In the genomic region with DNA sequence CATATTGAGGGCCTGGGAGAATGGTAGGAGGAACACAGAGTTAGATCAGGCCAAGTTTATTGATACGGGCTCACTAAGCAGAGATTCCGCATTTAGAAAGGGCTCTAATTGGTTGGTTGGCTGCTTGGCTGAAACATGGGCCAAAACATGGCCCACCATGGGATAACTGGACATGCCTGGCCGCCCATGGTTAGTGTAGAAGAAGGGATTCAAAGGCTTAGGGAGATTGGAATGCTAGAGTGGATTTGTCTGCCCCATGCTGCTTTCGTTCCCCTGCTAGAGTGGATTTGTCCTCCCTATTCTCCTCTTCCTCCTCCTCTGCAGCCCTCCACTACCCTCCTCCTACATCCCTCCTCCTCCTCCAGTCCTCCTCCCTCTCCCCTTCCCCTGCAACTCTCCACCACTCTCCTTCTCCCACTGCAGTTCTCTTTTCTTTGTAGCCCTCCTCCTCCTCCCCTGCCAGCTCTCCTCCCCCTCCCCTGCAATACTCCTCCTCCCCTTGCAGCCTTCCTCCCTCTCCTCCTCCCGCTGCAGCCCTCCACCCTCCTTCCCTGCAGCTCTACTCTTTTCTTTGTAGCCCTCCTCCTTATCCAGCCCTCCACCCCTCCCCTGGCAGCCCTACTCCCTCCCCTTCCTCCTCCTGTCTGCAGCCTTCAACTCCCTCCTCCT, we compare ENCODE assay signal across 23 cellular contexts. TPM values are rescaled to one million over a fixed set of nuclear protein-coding genes. Genes with fewer than 3 reads are reported as not detected.
DNase-seq lines count a peak whose midpoint lies in the region; ATAC-seq, FAIRE-seq and TF ChIP-seq lines count a peak whose summit lies in the region.
"Had no signal": no experiment of that assay in that cellular context is flagged by ENCODE, and none has a peak within 500 bp of the region (broad histone marks: within the 10 kb centered on the region; RNA-seq: fewer than 3 reads in every experiment).

No MANE protein-coding gene starts in this region.

- H3K4me2 ChIP-seq in HepG2 (ENCODE audit: low read depth, low read length), result no peak overlapping the region
- H3K4me2 ChIP-seq: A549 had no signal

- H3K27me3 Mint-ChIP-seq in activated T-helper 17 cell treated with anti-CD3 and anti-CD28 coated beads, Interleukin-2, amount 50 U/mL, for 72 hours, result no peaks in the 10 kb centered on the region

- DNase-seq in H7 (peak; percentile 62), HepG2 (ENCODE audit: low spot score) (no peak), posterior vena cava (ENCODE audit: low spot score) (peak; percentile 16), SK-N-DZ (ENCODE audit: low spot score) (no peak), AML-193 (lab: John Stamatoyannopoulos, UW) (no peak)
- DNase-seq in stimulated activated CD4-positive, alpha-beta T cell treated with anti-CD3 and anti-CD28 coated beads, Interleukin-2, amount 100 ng/mL, for 48 hours, result no peak
- DNase-seq: C1 segment of cervical spinal cord; GDM1; KG1; NCI-H1436; NCI-H2029; NCI-H2171; NCI-H446; NCI-H69; NK-92 treated with Interleukin-12 subunit alpha and Interleukin-12 subunit beta, amount 100 ng/mL, for 24 hours; SHP77 had no signal

- H3K36me3 Mint-ChIP-seq in activated T-helper 17 cell treated with anti-CD3 and anti-CD28 coated beads, Interleukin-2, amount 50 U/mL, for 72 hours (ENCODE audit: low read depth), result peaks cover 6% of the 10 kb centered on the region

- peaks cover 9% of the 10 kb centered on the region; the same call in 1 of the 2 replicates for H4K20me1 ChIP-seq in HepG2 (ENCODE audit: insufficient read depth, low read length)

- intact Hi-C loops in HepG2 (cut with micrococcal nuclease; ENCODE audit: unreplicated experiment), result no loop called here
- intact Hi-C loops in posterior vena cava (cut with DNase I), result loop anchor here in 1 of 2 donors (1.0 kb wide), 1 partner anchor 64 kb away; no protein-coding TSS in a partner anchor

- POLR2A ChIA-PET in HepG2 (lab: Yijun Ruan, JAX), result no interaction called here

- no peak overlapping the region for H2AFZ ChIP-seq in HepG2 (ENCODE audit: low read length)

- no peak for TF ChIP-seq RAD21 in HepG2 (CRISPR knock-in tag; IDR thresholded peaks at IDR 0.05)

- no peak for FAIRE-seq in HepG2 (lab: Jason Lieb, UNC)
- FAIRE-seq: A549, GM12878, GM18507 had no signal

- peak overlapping the region; percentile 9 for H3K27ac Mint-ChIP-seq in activated T-helper 17 cell treated with anti-CD3 and anti-CD28 coated beads, Interleukin-2, amount 50 U/mL, for 72 hours

- no peak for ATAC-seq in activated T-helper 17 cell treated with anti-CD3 and anti-CD28 coated beads, Interleukin-2, amount 50 U/mL, for 72 hours (replicated peaks)
- ATAC-seq in HepG2 (no peak), GM18909 (IDR thresholded peaks at IDR 0.05; ENCODE audit: poor library complexity, unreplicated experiment) (no peak)
- ATAC-seq: GM12878 had no signal

- no peak overlapping the region for H3K9ac ChIP-seq in HepG2 (ENCODE audit: insufficient read depth, low read depth, low read length)

- TF ChIP-seq EP300 in HepG2 (IDR thresholded peaks at IDR 0.05; ENCODE audit: low read depth in 2 of 2, low read length in 2 of 2) (no peak), HepG2 (CRISPR knock-in tag; IDR thresholded peaks at IDR 0.05; ENCODE audit: borderline replicate concordance) (no peak)

- no peaks in the 10 kb centered on the region for H3K79me2 ChIP-seq in HepG2 (ENCODE audit: insufficient read depth, low read length)

- no peak overlapping the region for H3K27ac ChIP-seq in HepG2 (ENCODE audit: extremely low read length, insufficient read depth, low read length)
- H3K27ac ChIP-seq: A549 had no signal

- WGBS in HepG2 (ENCODE audit: low lambda C conversion rate), result 93% methylated on average over 5 of the region's 5 CpGs

- H3K9me3 Mint-ChIP-seq in activated T-helper 17 cell treated with anti-CD3 and anti-CD28 coated beads, Interleukin-2, amount 50 U/mL, for 72 hours, result no peaks in the 10 kb centered on the region

- peaks cover 8% of the 10 kb centered on the region for H3K4me1 ChIP-seq in HepG2 (ENCODE audit: insufficient read depth, low read length)
- H3K4me1 ChIP-seq: A549, HAP-1 had no signal

- H3K36me3 ChIP-seq in H7 (replicated peaks; ENCODE audit: control insufficient read depth, insufficient read depth, low read length), result no peaks in the 10 kb centered on the region; the same call in 1 of the 2 replicates
- peaks cover 8 to 23% of the 10 kb centered on the region in 2 experiments; a peak in 4 of 5 replicates for H3K36me3 ChIP-seq in HepG2 (replicated peaks in 1 of 2; ENCODE audit: control insufficient read depth in 1 of 2, insufficient read depth in 2 of 2, low read length in 2 of 2)

- no peaks in the 10 kb centered on the region for H3K27me3 ChIP-seq in H7 (ENCODE audit: control insufficient read depth, insufficient read depth, low read length)
- H3K27me3 ChIP-seq in HepG2 (ENCODE audit: control insufficient read depth in 1 of 2, insufficient read depth in 2 of 2, low read length in 2 of 2), result no peaks in the 10 kb centered on the region

- no peaks in the 10 kb centered on the region for H3K4me1 Mint-ChIP-seq in activated T-helper 17 cell treated with anti-CD3 and anti-CD28 coated beads, Interleukin-2, amount 50 U/mL, for 72 hours

- no peaks in the 10 kb centered on the region for H3K9me3 ChIP-seq in HepG2 (ENCODE audit: low read length)
- H3K9me3 ChIP-seq: A549, HAP-1 had no signal

- no TSS peak for BruUV-seq in HepG2 (replicated peaks; lab: Mats Ljungman, UMichigan)

- CTCF ChIA-PET in HepG2 (lab: Yijun Ruan, JAX; ENCODE audit: low intra/inter-chr PET ratio, low total read pairs), result no interaction called here

- no peak overlapping the region for H3K4me3 Mint-ChIP-seq in activated T-helper 17 cell treated with anti-CD3 and anti-CD28 coated beads, Interleukin-2, amount 50 U/mL, for 72 hours

- no peak overlapping the region for H3K4me3 ChIP-seq in H7 (ENCODE audit: insufficient read depth, low read depth, low read length)
- H3K4me3 ChIP-seq in HepG2 (replicated peaks in 1 of 3; ENCODE audit: insufficient read depth in 1 of 3, low read depth in 2 of 3, low read length in 3 of 3), result no peak overlapping the region
- H3K4me3 ChIP-seq: A549, GM12878, HAP-1 had no signal

- TF ChIP-seq POLR2A in HepG2 (IDR thresholded peaks at IDR 0.05; ENCODE audit: insufficient read depth in 1 of 2, low read depth in 2 of 2, low read length in 2 of 2), result peak in 1 of 2 experiments; percentile 20; a peak in 1 of 4 replicates

- no peak for TF ChIP-seq CTCF in HepG2 (CRISPR knock-in tag; IDR thresholded peaks at IDR 0.05)

- in situ Hi-C loops in HepG2 (cut with HindIII; ENCODE audit: extremely low pct_ligation_motif_present, low pct_unique_long_range_greater_than_20kb), result no loop called here

TF ChIP-seq in HepG2, 621 proteins besides CTCF, POLR2A, EP300 and RAD21 (continues in another document):
- no peak for TF ChIP-seq ERF (CRISPR knock-in tag; IDR thresholded peaks at IDR 0.05)
- peak; percentile 24; the same call in 1 of the 2 replicates for TF ChIP-seq ZNF607 (CRISPR knock-in tag; IDR thresholded peaks at IDR 0.05; ENCODE audit: borderline replicate concordance)
- no peak for TF ChIP-seq ZNF616 (CRISPR knock-in tag; IDR thresholded peaks at IDR 0.05; ENCODE audit: low read depth)
- TF ChIP-seq NRL (CRISPR knock-in tag; IDR thresholded peaks at IDR 0.05; ENCODE audit: borderline replicate concordance), result no peak
- TF ChIP-seq, protein P1, sequence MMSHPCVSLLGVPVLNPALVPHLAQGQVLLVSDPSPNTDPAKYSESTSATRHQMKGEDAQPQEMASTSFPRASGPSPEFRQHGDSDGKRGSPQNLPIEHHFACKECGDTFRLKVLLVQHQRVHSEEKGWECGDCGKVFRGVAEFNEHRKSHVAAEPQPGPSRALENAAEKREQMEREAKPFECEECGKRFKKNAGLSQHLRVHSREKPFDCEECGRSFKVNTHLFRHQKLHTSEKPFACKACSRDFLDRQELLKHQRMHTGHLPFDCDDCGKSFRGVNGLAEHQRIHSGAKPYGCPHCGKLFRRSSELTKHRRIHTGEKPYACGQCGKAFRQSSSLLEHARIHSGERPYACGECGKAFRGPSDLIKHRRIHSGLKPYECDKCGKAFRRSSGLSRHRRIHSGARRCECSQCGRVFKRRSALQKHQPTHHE (CRISPR knock-in tag; IDR thresholded peaks at IDR 0.05; ENCODE audit: borderline replicate concordance), result no peak
- no peak for TF ChIP-seq RFXAP (CRISPR knock-in tag; IDR thresholded peaks at IDR 0.05; ENCODE audit: borderline replicate concordance)
- no peak for TF ChIP-seq ZNF432 (CRISPR knock-in tag; IDR thresholded peaks at IDR 0.05; ENCODE audit: borderline replicate concordance)
- TF ChIP-seq ZNF207 (IDR thresholded peaks at IDR 0.05; ENCODE audit: borderline replicate concordance), result no peak
- no peak for TF ChIP-seq ZNF33B (CRISPR knock-in tag; IDR thresholded peaks at IDR 0.05)

RNA-seq across cellular contexts. Expression of a gene that starts 17.2 kb away (rescaled TPM):
- 59.5 and 61.6 TPM in 2 replicates for total RNA-seq in H7 (2014; rRNA removed; shearing (Covaris generic))
- under 1 TPM in 1 of 2 donors, not detected in 1; 0.16 TPM for total RNA-seq in activated T-helper 17 cell treated with anti-CD3 and anti-CD28 coated beads, Interleukin-2, amount 50 U/mL, for 72 hours
- total RNA-seq in HepG2 (2016; rRNA removed; fragmentation: Illumina TruSeq; extraction: Trizol) (30.2 and 35.5 TPM in 2 replicates), posterior vena cava (10 to 100 TPM; 20.1 to 29.7 TPM)
- total RNA-seq in HepG2 (2016; cell fraction: cytosol; rRNA removed; fragmentation: Illumina TruSeq; extraction: Trizol; ENCODE audit: low read depth), result 22.2 and 23.9 TPM in 2 replicates
- total RNA-seq in HepG2 (2016; cell fraction: insoluble cytoplasmic fraction; rRNA removed; fragmentation: Illumina TruSeq; extraction: Trizol), result 28.1 and 36.4 TPM in 2 replicates
- total RNA-seq in HepG2 (2016; cell fraction: membrane; rRNA removed; fragmentation: Illumina TruSeq; extraction: Trizol), result 58.8 and 67.3 TPM in 2 replicates
- total RNA-seq in HepG2 (2016; cell fraction: nucleus; rRNA removed; fragmentation: Illumina TruSeq; extraction: Trizol), result 18.8 and 20.8 TPM in 2 replicates
- 39.2 and 58.1 TPM in 2 replicates for polyA plus RNA-seq in HepG2 (2011; rRNA removed)
- polyA plus RNA-seq in HepG2 (2011; cell fraction: cytosol; rRNA removed), result 49.3 and 71.9 TPM in 2 replicates
- polyA plus RNA-seq in HepG2 (2011; cell fraction: nucleus; rRNA removed), result 101 and 104 TPM in 2 replicates
- 43.9 and 55.3 TPM in 2 replicates for polyA plus RNA-seq in HepG2 (2012)
- 28.1 and 33.7 TPM in 2 replicates for polyA plus RNA-seq in HepG2 (2016; cell fraction: cytosol; fragmentation: Illumina TruSeq; extraction: Trizol; ENCODE audit: low read depth)
- 37.9 and 46.1 TPM in 2 replicates for polyA plus RNA-seq in HepG2 (2016; cell fraction: insoluble cytoplasmic fraction; fragmentation: Illumina TruSeq; extraction: Trizol; ENCODE audit: low read depth)
- 64.2 and 66.8 TPM in 2 replicates for polyA plus RNA-seq in HepG2 (2016; cell fraction: membrane; fragmentation: Illumina TruSeq; extraction: Trizol; ENCODE audit: low read depth)
- polyA plus RNA-seq in HepG2 (2016; cell fraction: nucleus; fragmentation: Illumina TruSeq; extraction: Trizol; ENCODE audit: insufficient read depth, low read depth), result 41.2 and 42.5 TPM in 2 replicates
- polyA minus RNA-seq in HepG2 (2011; rRNA and poly(A)+ RNA removed; ENCODE audit: low replicate concordance), result 10.1 and 74.6 TPM in 2 replicates
- 39.7 and 41.5 TPM in 2 replicates for polyA minus RNA-seq in HepG2 (2011; cell fraction: cytosol; rRNA and poly(A)+ RNA removed)
- 9.9 and 12.7 TPM in 2 replicates for polyA minus RNA-seq in HepG2 (2011; cell fraction: nucleus; rRNA and poly(A)+ RNA removed)
- polyA plus RNA-seq in SK-N-DZ (2014; cell fraction: cytosol; rRNA removed), result 31.0 and 35.6 TPM in 2 replicates
- polyA plus RNA-seq in SK-N-DZ (2014; cell fraction: nucleus; rRNA removed), result 34.4 and 40.9 TPM in 2 replicates
- total RNA-seq: OCI-LY7 had no signal

Comparison
In these comparisons a context has a peak if more than half of its experiments do, and no peak if none do; other contexts are left out.
1. DNase-seq: peak in H7 (single experiment) and posterior vena cava (single experiment); none in HepG2 (single experiment), SK-N-DZ (single experiment), stimulated activated CD4-positive, alpha-beta T cell treated with anti-CD3 and anti-CD28 coated beads, Interleukin-2, amount 100 ng/mL, for 48 hours (0 of 2) and AML-193 (0 of 2).
2. RNA of a gene that starts 17.2 kb away (total RNA-seq): 59.5 to 61.6 TPM in H7, 18.8 to 67.3 TPM in HepG2 and 20.1 to 29.7 TPM in posterior vena cava; 0.16 TPM in activated T-helper 17 cell treated with anti-CD3 and anti-CD28 coated beads, Interleukin-2, amount 50 U/mL, for 72 hours; every median in the first group is over 10 times any median in the second.